Comparison of ENCODE assay signal across 22 cellular contexts in the genomic region with DNA sequence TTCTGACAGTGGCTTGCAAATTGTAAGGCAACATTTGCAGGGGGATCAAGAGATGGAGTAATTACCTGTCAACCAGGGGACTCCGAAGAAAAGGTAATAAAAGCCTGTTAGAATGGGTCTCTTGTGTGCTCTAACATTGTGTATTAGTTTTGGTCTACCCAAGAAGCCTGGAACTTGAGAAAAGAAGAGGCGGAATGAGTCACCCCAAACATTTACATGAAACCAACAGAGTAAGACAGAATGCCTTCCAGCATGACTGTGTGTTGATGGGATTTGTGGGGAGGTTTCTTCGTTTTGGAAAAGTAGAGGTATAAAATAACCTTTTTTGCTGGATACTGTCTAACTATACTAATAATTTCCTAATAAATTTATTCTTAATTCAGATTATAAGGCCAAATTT. TPM values are rescaled to one million over a fixed set of nuclear protein-coding genes. Genes with fewer than 3 reads are reported as not detected.
DNase-seq lines count a peak whose midpoint lies in the region; ATAC-seq and TF ChIP-seq lines count a peak whose summit lies in the region.
"Had no signal": no experiment of that assay in that cellular context is flagged by ENCODE, and none has a peak within 500 bp of the region (broad histone marks: within the 10 kb centered on the region; RNA-seq: fewer than 3 reads in every experiment).

No MANE protein-coding gene starts in this region.

- no peak for TF ChIP-seq CTCF in choroid plexus epithelial cell (conservative IDR thresholded peaks at IDR 0.05; ENCODE audit: low read depth, low read length)
- no peak for TF ChIP-seq CTCF in transverse colon (IDR thresholded peaks at IDR 0.05)
- TF ChIP-seq CTCF in mucosa of descending colon (IDR thresholded peaks at IDR 0.05): no peak

- no peak overlapping the region for H3K4me3 ChIP-seq in choroid plexus epithelial cell (ENCODE audit: low read depth, low read length)
- no peak overlapping the region for H3K4me3 ChIP-seq in transverse colon
- H3K4me3 ChIP-seq in mucosa of descending colon: no peak overlapping the region
- H3K4me3 ChIP-seq: lower lobe of right lung had no signal

- DNase-seq in T-helper 2 cell treated with Interferon-gamma antibody and Interleukin-4, amounts not matched to agents 5 μg/mL and 100 μg/mL, for 36 hours (ENCODE audit: low spot score): peak; percentile 19
- DNase-seq in T-helper 2 cell (no peak), choroid plexus epithelial cell (ENCODE audit: low read depth) (peak; percentile 59), renal cortical epithelial cell (ENCODE audit: low read depth) (peak; percentile 89), transverse colon (no peak), mucosa of descending colon (no peak)
- DNase-seq: activated CD4-positive, alpha-beta T cell treated with anti-CD3 and anti-CD28 coated beads for 4 hours; COR-L47; hypothalamus; lower lobe of right lung; NCI-H1436 treated with DMSO at 0.1 percent for 48 hours; NCI-H524 had no signal

- H3K27me3 ChIP-seq in transverse colon: no peaks in the 10 kb centered on the region

- TF ChIP-seq EP300 in transverse colon (IDR thresholded peaks at IDR 0.05; ENCODE audit: low read depth): no peak

- H3K9me3 Mint-ChIP-seq in T-helper 2 cell treated with Interferon-gamma antibody and Interleukin-4, amounts not matched to agents 5 μg/mL and 100 μg/mL, for 36 hours: no peaks in the 10 kb centered on the region
- no peaks in the 10 kb centered on the region for H3K9me3 Mint-ChIP-seq in stimulated activated memory B cell treated with anti-CD40 and anti-IgM and Interleukin-4, amounts not matched to agents 10 μg/mL and 1 μg/mL and 100 μg/mL, for 72 hours
- H3K9me3 Mint-ChIP-seq: activated T-helper 2 cell treated with anti-CD3 and anti-CD28 coated beads, Interferon-gamma antibody, Interleukin-2, Interleukin-4, amounts not matched to agents 10 μg/mL and 5 μg/mL and 100 μg/mL, durations not matched to agents 14 hours and 24 hours and 36 hours; neural crest cell; T-helper 1 cell treated with Interleukin-12 subunit alpha and Interleukin-12 subunit beta and Interleukin-4 antibody, amounts not matched to agents 30 μg/mL and 1 μg/mL, for 36 hours had no signal

- intact Hi-C loops in transverse colon (cut with DNase I; ENCODE audit: low total_unique reads) (no loop called here), mucosa of descending colon (cut with DNase I, micrococcal nuclease) (no loop called here)

- ATAC-seq in HG03342 (IDR thresholded peaks at IDR 0.05; ENCODE audit: unreplicated experiment) (peak; percentile 63), mucosa of descending colon (no peak)
- ATAC-seq in stimulated activated memory B cell treated with anti-CD40 and anti-IgM and Interleukin-4, amounts not matched to agents 10 μg/mL and 1 μg/mL and 100 μg/mL, for 72 hours: no peak
- ATAC-seq: lower lobe of right lung, Panc1 had no signal

- no peak overlapping the region for H3K27ac ChIP-seq in transverse colon
- H3K27ac ChIP-seq: 22Rv1, lower lobe of right lung had no signal

- 68 to 74% methylated on average over 3 of the region's 3 CpGs for WGBS in transverse colon (ENCODE audit: low coverage in 1 of 2), 2 donors

- in situ Hi-C loops in transverse colon (cut with MboI; ENCODE audit: low pct_ligation_motif_present in 1 of 4, low pct_unique_long_range_greater_than_20kb in 1 of 4, low sequenced_read_pairs in 3 of 4): no loop called here

- TF ChIP-seq POLR2A in transverse colon (IDR thresholded peaks at IDR 0.05): no peak

- H3K36me3 ChIP-seq in transverse colon (peaks cover 0 to 9% (median 0%) of the 10 kb centered on the region in 4 donors), mucosa of descending colon (ENCODE audit: low read depth) (no peaks in the 10 kb centered on the region)

- H3K9me3 ChIP-seq in transverse colon: no peaks in the 10 kb centered on the region
- H3K9me3 ChIP-seq in mucosa of descending colon: no peaks in the 10 kb centered on the region
- H3K9me3 ChIP-seq: lower lobe of right lung had no signal

- H3K4me1 Mint-ChIP-seq in T-helper 2 cell treated with Interferon-gamma antibody and Interleukin-4, amounts not matched to agents 5 μg/mL and 100 μg/mL, for 36 hours (ENCODE audit: low read depth): peaks cover 5% of the 10 kb centered on the region
- H3K4me1 Mint-ChIP-seq in stimulated activated memory B cell treated with anti-CD40 and anti-IgM and Interleukin-4, amounts not matched to agents 10 μg/mL and 1 μg/mL and 100 μg/mL, for 72 hours: no peaks in the 10 kb centered on the region
- H3K4me1 Mint-ChIP-seq: neural crest cell had no signal

- H3K4me3 Mint-ChIP-seq in T-helper 2 cell treated with Interferon-gamma antibody and Interleukin-4, amounts not matched to agents 5 μg/mL and 100 μg/mL, for 36 hours: no peak overlapping the region
- no peak overlapping the region for H3K4me3 Mint-ChIP-seq in stimulated activated memory B cell treated with anti-CD40 and anti-IgM and Interleukin-4, amounts not matched to agents 10 μg/mL and 1 μg/mL and 100 μg/mL, for 72 hours
- H3K4me3 Mint-ChIP-seq: neural crest cell; T-helper 1 cell treated with Interleukin-12 subunit alpha and Interleukin-12 subunit beta and Interleukin-4 antibody, amounts not matched to agents 30 μg/mL and 1 μg/mL, for 36 hours had no signal

- H3K4me1 ChIP-seq in transverse colon: no peaks in the 10 kb centered on the region
- no peaks in the 10 kb centered on the region for H3K4me1 ChIP-seq in mucosa of descending colon (ENCODE audit: low read depth)
- H3K4me1 ChIP-seq: lower lobe of right lung had no signal

- peaks cover 14% of the 10 kb centered on the region for H3K36me3 Mint-ChIP-seq in T-helper 2 cell treated with Interferon-gamma antibody and Interleukin-4, amounts not matched to agents 5 μg/mL and 100 μg/mL, for 36 hours (ENCODE audit: low read depth)
- H3K36me3 Mint-ChIP-seq in stimulated activated memory B cell treated with anti-CD40 and anti-IgM and Interleukin-4, amounts not matched to agents 10 μg/mL and 1 μg/mL and 100 μg/mL, for 72 hours: peaks cover 5% of the 10 kb centered on the region

- no peak overlapping the region for H3K27ac Mint-ChIP-seq in T-helper 2 cell treated with Interferon-gamma antibody and Interleukin-4, amounts not matched to agents 5 μg/mL and 100 μg/mL, for 36 hours
- H3K27ac Mint-ChIP-seq in stimulated activated memory B cell treated with anti-CD40 and anti-IgM and Interleukin-4, amounts not matched to agents 10 μg/mL and 1 μg/mL and 100 μg/mL, for 72 hours: no peak overlapping the region
- H3K27ac Mint-ChIP-seq: activated T-helper 2 cell treated with anti-CD3 and anti-CD28 coated beads, Interferon-gamma antibody, Interleukin-2, Interleukin-4, amounts not matched to agents 10 μg/mL and 5 μg/mL and 100 μg/mL, durations not matched to agents 14 hours and 24 hours and 36 hours; T-helper 1 cell treated with Interleukin-12 subunit alpha and Interleukin-12 subunit beta and Interleukin-4 antibody, amounts not matched to agents 30 μg/mL and 1 μg/mL, for 36 hours had no signal

- H3K27me3 Mint-ChIP-seq in T-helper 2 cell treated with Interferon-gamma antibody and Interleukin-4, amounts not matched to agents 5 μg/mL and 100 μg/mL, for 36 hours (ENCODE audit: low read depth): no peaks in the 10 kb centered on the region
- H3K27me3 Mint-ChIP-seq in stimulated activated memory B cell treated with anti-CD40 and anti-IgM and Interleukin-4, amounts not matched to agents 10 μg/mL and 1 μg/mL and 100 μg/mL, for 72 hours: no peaks in the 10 kb centered on the region

RNA-seq across cellular contexts. Expression of a gene that starts 36.7 kb away (rescaled TPM):
- total RNA-seq in renal cortical epithelial cell (not detected in 2 replicates), transverse colon (not detected), mucosa of descending colon (not detected)
- total RNA-seq: activated T-helper 2 cell treated with anti-CD3 and anti-CD28 coated beads, Interferon-gamma antibody, Interleukin-2, Interleukin-4, amounts not matched to agents 10 μg/mL and 5 μg/mL and 100 μg/mL, durations not matched to agents 14 hours and 24 hours and 36 hours; cardiac septum; lower lobe of right lung; skeletal muscle tissue; subcutaneous adipose tissue had no signal

RNA-seq across cellular contexts. Expression of a gene that starts 36.9 kb away (rescaled TPM):
- 0.89 and 3.8 TPM in 2 replicates for total RNA-seq in renal cortical epithelial cell
- total RNA-seq in transverse colon: 1 to 10 TPM in 3 of 4 donors, not detected in 1; 1.6 to 4.8 (median 2.4) TPM
- total RNA-seq in mucosa of descending colon: 1 to 10 TPM; 1.8 to 4.8 (median 2.5) TPM

Comparison
In these comparisons a context has a peak if more than half of its experiments do, and no peak if none do; other contexts are left out.
1. DNase-seq: peak in T-helper 2 cell treated with Interferon-gamma antibody and Interleukin-4, amounts not matched to agents 5 μg/mL and 100 μg/mL, for 36 hours (single experiment), choroid plexus epithelial cell (single experiment) and renal cortical epithelial cell (single experiment); none in T-helper 2 cell (0 of 5), transverse colon (single experiment) and mucosa of descending colon (0 of 3).